In genomic region chr1:173476664-173477285, GRCh38 we compare ENCODE assay signal across 1 cellular context.
A peak's percentile ranks its signal among the peaks of the same experiment; 100 is the strongest.
TF ChIP-seq lines count a peak whose summit lies in the region.

No MANE protein-coding gene starts in this region.

TF ChIP-seq in K562, 482 proteins besides CTCF, POLR2A, EP300 and RAD21 (continued from another document and continues in another):
- TF ChIP-seq MGA (IDR thresholded peaks at IDR 0.05): peak; percentile 67; the same call in 1 of the 2 replicates
- TF ChIP-seq NFYB (IDR thresholded peaks at IDR 0.05; ENCODE audit: extremely low read depth, insufficient read length): peak; percentile 56
- TF ChIP-seq TAF1 (IDR thresholded peaks at IDR 0.05; ENCODE audit: control insufficient read depth, extremely low read depth, insufficient read depth, low read length, severe bottlenecking): no peak
- TF ChIP-seq CSDE1 (IDR thresholded peaks at IDR 0.05): no peak
- no peak for TF ChIP-seq ETV1 (tag; conservative IDR thresholded peaks at IDR 0.05; ENCODE audit: low read depth)
- peak; percentile 39 for TF ChIP-seq PRDM10 (IDR thresholded peaks at IDR 0.05; ENCODE audit: partially characterized antibody)
- TF ChIP-seq TEAD4 (IDR thresholded peaks at IDR 0.05; ENCODE audit: low read length): peak; percentile 36; the same call in 1 of the 2 replicates
- no peak for TF ChIP-seq TEAD4 (CRISPR knock-in tag; IDR thresholded peaks at IDR 0.05; ENCODE audit: borderline replicate concordance)
- peak; percentile 85 for TF ChIP-seq PHF20 (IDR thresholded peaks at IDR 0.05; ENCODE audit: partially characterized antibody)
- no peak for TF ChIP-seq CHCHD3 (CRISPR knock-in tag; IDR thresholded peaks at IDR 0.05)
- TF ChIP-seq NR3C1 (CRISPR knock-in tag; IDR thresholded peaks at IDR 0.05): no peak
- peak; percentile 90 for TF ChIP-seq ZBTB9 (CRISPR knock-in tag; IDR thresholded peaks at IDR 0.05)
- no peak for TF ChIP-seq ZFP1 (CRISPR knock-in tag; IDR thresholded peaks at IDR 0.05)
- TF ChIP-seq STAG1 (CRISPR knock-in tag; IDR thresholded peaks at IDR 0.05; ENCODE audit: borderline replicate concordance): no peak
- TF ChIP-seq JUND (IDR thresholded peaks at IDR 0.05; ENCODE audit: borderline replicate concordance, low read depth, low read length): peak; percentile 11; the same call in 1 of the 2 replicates
- no peak; the same call in 2 of the 3 replicates for TF ChIP-seq JUND (tag; IDR thresholded peaks at IDR 0.05; ENCODE audit: borderline replicate concordance, low read depth, low read length)
- peak; percentile 79 for TF ChIP-seq POLR2G (IDR thresholded peaks at IDR 0.05; ENCODE audit: low read depth, low read length)
- TF ChIP-seq ETV6 (IDR thresholded peaks at IDR 0.05; ENCODE audit: borderline replicate concordance in 1 of 2, low read depth in 2 of 2, low read length in 1 of 2): 0 out of 4 replicates have a peak, but pooled peaks of 1 of the 2 experiments have one; percentile 16
- 0 out of 2 replicates have a peak, but pooled peaks have one; percentile 54 for TF ChIP-seq ETV6 (CRISPR knock-in tag; IDR thresholded peaks at IDR 0.05; ENCODE audit: borderline replicate concordance)
- peak; percentile 73; the same call in 1 of the 2 replicates for TF ChIP-seq MTA3 (IDR thresholded peaks at IDR 0.05; ENCODE audit: borderline replicate concordance)
- no peak for TF ChIP-seq ZNF217 (CRISPR knock-in tag; IDR thresholded peaks at IDR 0.05)
- peak; percentile 46; the same call in 1 of the 2 replicates for TF ChIP-seq CREB3L1 (IDR thresholded peaks at IDR 0.05; ENCODE audit: borderline replicate concordance, low read depth)
- peak; percentile 55 for TF ChIP-seq ZEB2 (IDR thresholded peaks at IDR 0.05)
- no peak for TF ChIP-seq STAT5B (CRISPR knock-in tag; IDR thresholded peaks at IDR 0.05)
- TF ChIP-seq UBTF (IDR thresholded peaks at IDR 0.05; ENCODE audit: borderline replicate concordance in 1 of 2, low read depth in 2 of 2, low read length in 2 of 2): no peak; a peak in 1 of 4 replicates
- TF ChIP-seq CXXC5 (CRISPR knock-in tag; IDR thresholded peaks at IDR 0.05): peak; percentile 74
- peak in 1 of 2 experiments; percentile 82; a peak in 1 of 4 replicates for TF ChIP-seq SIN3A (IDR thresholded peaks at IDR 0.05; ENCODE audit: borderline replicate concordance in 2 of 2, control insufficient read depth in 1 of 2, low read depth in 2 of 2, low read length in 2 of 2)
